ENCODE assay signal across 1 cellular context in the genomic region with DNA sequence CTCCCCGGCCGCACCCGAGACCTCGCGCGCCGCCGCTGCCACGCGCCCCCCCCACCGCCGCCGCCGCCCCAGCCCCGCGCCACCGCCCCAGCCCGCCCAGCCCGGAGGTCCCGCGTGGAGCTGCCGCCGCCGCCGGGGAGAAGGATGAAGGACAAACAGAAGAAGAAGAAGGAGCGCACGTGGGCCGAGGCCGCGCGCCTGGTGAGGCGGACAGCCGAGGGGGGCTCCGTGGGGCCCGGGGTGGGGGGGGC.
TF ChIP-seq lines count a peak whose summit lies in the region.

No MANE protein-coding gene starts in this region.

TF ChIP-seq in GM12878, 131 proteins besides CTCF, POLR2A, EP300 and RAD21:
- no peak for TF ChIP-seq RB1 (IDR thresholded peaks at IDR 0.05; ENCODE audit: borderline replicate concordance)
